Comparison of ENCODE assay signal across 18 cellular contexts in the genomic region with DNA sequence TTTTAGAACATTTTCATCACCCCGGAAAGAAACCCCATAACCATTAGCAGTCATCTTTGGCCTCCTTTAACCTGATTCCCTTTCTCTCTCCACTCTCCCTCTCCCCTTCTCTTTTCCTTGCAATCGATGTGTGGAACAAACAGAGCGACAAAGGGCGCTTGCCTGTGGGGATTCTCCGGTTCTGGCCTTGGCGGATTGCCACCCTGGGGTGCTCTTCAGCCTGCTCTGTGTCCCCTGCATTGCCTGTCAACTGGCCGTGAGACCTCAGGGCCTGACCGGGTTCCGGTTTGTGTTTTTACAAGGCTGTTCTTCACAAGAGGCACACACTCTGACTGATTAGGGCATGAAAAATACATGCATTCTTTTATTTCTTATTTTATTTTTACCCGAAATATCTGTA. TPM values are rescaled to one million over a fixed set of nuclear protein-coding genes. Genes with fewer than 3 reads are reported as not detected.
"Had no signal": no experiment of that assay in that cellular context is flagged by ENCODE, and none has a peak within 500 bp of the region (broad histone marks: within the 10 kb centered on the region; RNA-seq: fewer than 3 reads in every experiment).

No MANE protein-coding gene starts in this region.

- H3K4me1 ChIP-seq: breast epithelium, gastrocnemius medialis, pancreas, uterus had no signal

- H3K27ac Mint-ChIP-seq: activated CD4-positive, alpha-beta T cell treated with anti-CD3 and anti-CD28 coated beads, Interleukin-2, amount 10 ng/mL, durations not matched to agents 24 days and 14 days; activated T-cell treated with anti-CD3 and anti-CD28 coated beads, Interleukin-2, amount 50 U/mL, for 72 hours; naive B cell; stimulated activated memory B cell treated with anti-CD40 and anti-IgM and Interleukin-4, amounts not matched to agents 10 μg/mL and 1 μg/mL and 100 μg/mL, for 72 hours; WTC11 had no signal

- H3K4me3 Mint-ChIP-seq: activated CD4-positive, alpha-beta T cell treated with anti-CD3 and anti-CD28 coated beads, Interleukin-2, amount 10 ng/mL, durations not matched to agents 24 days and 14 days; activated T-cell treated with anti-CD3 and anti-CD28 coated beads, Interleukin-2, amount 50 U/mL, for 72 hours; naive B cell; stimulated activated memory B cell treated with anti-CD40 and anti-IgM and Interleukin-4, amounts not matched to agents 10 μg/mL and 1 μg/mL and 100 μg/mL, for 72 hours; WTC11 had no signal

- H3K4me1 Mint-ChIP-seq: activated CD4-positive, alpha-beta T cell treated with anti-CD3 and anti-CD28 coated beads, Interleukin-2, amount 10 ng/mL, durations not matched to agents 24 days and 14 days had no signal

- H3K27me3 ChIP-seq: gastrocnemius medialis, pancreas, uterus had no signal

- H3K9me3 Mint-ChIP-seq: activated CD4-positive, alpha-beta T cell treated with anti-CD3 and anti-CD28 coated beads, Interleukin-2, amount 10 ng/mL, durations not matched to agents 24 days and 14 days; activated T-cell treated with anti-CD3 and anti-CD28 coated beads, Interleukin-2, amount 50 U/mL, for 72 hours; stimulated activated memory B cell treated with anti-CD40 and anti-IgM and Interleukin-4, amounts not matched to agents 10 μg/mL and 1 μg/mL and 100 μg/mL, for 72 hours; WTC11 had no signal

- H3K9me3 ChIP-seq: breast epithelium, gastrocnemius medialis, pancreas, uterus had no signal

- H3K27ac ChIP-seq: breast epithelium, gastrocnemius medialis, pancreas, uterus had no signal

- H3K36me3 ChIP-seq: breast epithelium, gastrocnemius medialis, pancreas, uterus had no signal

- H3K4me3 ChIP-seq: breast epithelium, gastrocnemius medialis, lung, pancreas, uterus had no signal

- H3K36me3 Mint-ChIP-seq: naive B cell; stimulated activated memory B cell treated with anti-CD40 and anti-IgM and Interleukin-4, amounts not matched to agents 10 μg/mL and 1 μg/mL and 100 μg/mL, for 72 hours; WTC11 had no signal

- ATAC-seq: activated T-cell treated with anti-CD3 and anti-CD28 coated beads, Interleukin-2, amount 50 U/mL, for 72 hours; gastrocnemius medialis; left colon; pancreas; stimulated activated memory B cell treated with anti-CD40 and anti-IgM and Interleukin-4, amounts not matched to agents 10 μg/mL and 1 μg/mL and 100 μg/mL, for 72 hours had no signal

- DNase-seq: activated CD4-positive, alpha-beta T cell treated with anti-CD3 and anti-CD28 coated beads, Interleukin-2, amount 10 ng/mL, durations not matched to agents 24 days and 14 days; activated CD8-positive, alpha-beta memory T cell treated with anti-CD3 and anti-CD28 coated beads, Interleukin-2, amount 50 U/mL, for 48 hours; activated naive CD4-positive, alpha-beta T cell; activated T-cell treated with anti-CD3 and anti-CD28 coated beads, Interleukin-2, amount 50 U/mL, for 72 hours; aorta; naive B cell had no signal

RNA-seq across cellular contexts. Expression of a gene that starts 27.8 kb away (rescaled TPM):
- total RNA-seq: aorta; breast epithelium; dermis microvascular lymphatic vessel endothelial cell; epithelial cell of proximal tubule; gastrocnemius medialis; left colon; lung; pancreas; renal cortical epithelial cell; T-helper 2 cell treated with Interferon-gamma antibody and Interleukin-4, amounts not matched to agents 100 ng/mL and 5 ng/mL, for 36 hours; uterus had no signal
